8 cellular contexts compared by ENCODE assay signal in the genomic region with DNA sequence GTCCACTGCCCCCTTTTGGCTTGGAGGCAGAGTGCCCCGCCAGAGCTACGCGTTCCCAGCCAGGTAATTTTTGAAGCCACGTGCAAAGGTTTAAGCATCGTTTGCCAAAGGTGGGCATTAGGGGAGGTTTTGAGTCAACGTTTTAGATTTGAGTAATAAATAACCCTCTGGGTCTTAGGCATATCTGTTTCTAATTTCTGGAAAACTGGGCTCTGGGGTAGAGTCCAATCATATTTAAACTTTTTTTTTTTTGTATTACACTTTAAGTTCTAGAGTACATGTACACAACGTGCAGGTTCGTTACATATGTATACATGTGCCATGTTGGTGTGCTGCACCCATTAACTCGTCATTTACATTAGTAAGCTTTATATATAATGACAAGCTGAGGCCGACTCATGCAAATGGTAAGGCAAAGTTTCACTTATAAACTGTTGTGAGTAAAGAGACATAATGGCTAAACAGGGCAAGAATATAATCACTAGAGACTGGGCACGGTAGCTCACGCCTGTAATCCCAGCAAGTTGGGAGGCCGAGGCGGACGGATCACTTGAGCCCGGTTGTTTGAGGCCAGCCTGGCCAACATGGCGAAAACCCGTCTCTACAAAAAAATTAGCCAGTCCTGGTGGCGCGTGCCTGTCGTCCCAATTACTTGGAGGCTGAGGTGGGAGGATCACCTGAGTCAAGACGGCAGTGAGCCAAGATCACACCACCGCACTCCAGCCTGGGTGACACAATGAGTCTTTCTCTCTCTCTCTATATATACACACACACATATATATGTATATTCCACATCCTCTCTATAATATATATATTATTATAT. TPM values are rescaled to one million over a fixed set of nuclear protein-coding genes. Genes with fewer than 3 reads are reported as not detected.
DNase-seq lines count a peak whose midpoint lies in the region; ATAC-seq and TF ChIP-seq lines count a peak whose summit lies in the region.

No MANE protein-coding gene starts in this region.

- H3K4me1 ChIP-seq in PC-9 (replicated peaks; ENCODE audit: insufficient read depth) = peaks cover 6% of the 10 kb centered on the region
- no peaks in the 10 kb centered on the region for H3K4me1 ChIP-seq in rectal smooth muscle tissue (ENCODE audit: control insufficient read depth, insufficient read depth, low read length)

- CTCF ChIA-PET in PC-9 (lab: Charles Lee) = interaction anchor here (0.6 to 1.3 kb wide), 4 partner anchors 24 to 528 kb away, joined by 3 to 27 read pairs (median 4); no protein-coding TSS in a partner anchor

- TF ChIP-seq CTCF in GM12865 (IDR thresholded peaks at IDR 0.05; ENCODE audit: insufficient read depth, low read depth, low read length, missing control alignments) (peak; percentile 94), PC-9 (conservative IDR thresholded peaks at IDR 0.05) (peak; percentile 81), epithelial cell of proximal tubule (conservative IDR thresholded peaks at IDR 0.05; ENCODE audit: low read depth, low read length) (peak; percentile 75)

- H3K79me2 ChIP-seq in PC-9 (ENCODE audit: low read depth) = peaks cover 44% of the 10 kb centered on the region

- H3K36me3 ChIP-seq in PC-9 (ENCODE audit: low read depth) (no peaks in the 10 kb centered on the region), rectal smooth muscle tissue (ENCODE audit: control insufficient read depth, insufficient read depth, low read length) (no peaks in the 10 kb centered on the region)

- peaks cover 10% of the 10 kb centered on the region; the same call in 1 of the 2 replicates for H3F3A ChIP-seq in PC-9 (ENCODE audit: insufficient read depth, low read depth)

- peak overlapping the region; percentile 86; the same call in 1 of the 2 replicates for H3K4me3 ChIP-seq in GM12865 (ENCODE audit: low read depth, low read length)
- peak overlapping the region; percentile 80; the same call in 1 of the 2 replicates for H3K4me3 ChIP-seq in PC-9
- peak overlapping the region; percentile 95 for H3K4me3 ChIP-seq in epithelial cell of proximal tubule (ENCODE audit: low read depth, low read length)
- H3K4me3 ChIP-seq in rectal smooth muscle tissue (ENCODE audit: low read length) = peak overlapping the region; percentile 88

- H3K27me3 ChIP-seq in PC-9 (ENCODE audit: insufficient read depth, low read depth) (no peaks in the 10 kb centered on the region), rectal smooth muscle tissue (ENCODE audit: control insufficient read depth, insufficient read depth, low read length) (no peaks in the 10 kb centered on the region)

- POLR2A ChIA-PET in PC-9 (lab: Charles Lee; ENCODE audit: unreplicated experiment) = interaction anchor here (0.6 to 0.7 kb wide), 4 partner anchors 176 to 1517 kb away, joined by 4 to 21 read pairs (median 6); no protein-coding TSS in a partner anchor

- peak overlapping the region; percentile 68; the same call in 1 of the 2 replicates for H3K27ac ChIP-seq in PC-9
- no peak overlapping the region for H3K27ac ChIP-seq in rectal smooth muscle tissue (ENCODE audit: low read depth, low read length)

- H3K9me3 ChIP-seq in PC-9 (ENCODE audit: insufficient read depth, low read depth) = no peaks in the 10 kb centered on the region

- ATAC-seq in GM18873 (IDR thresholded peaks at IDR 0.05; ENCODE audit: low FRiP score, unreplicated experiment) = no peak
- ATAC-seq in HG03175 (IDR thresholded peaks at IDR 0.05; ENCODE audit: unreplicated experiment) = no peak
- ATAC-seq in GM19467 (IDR thresholded peaks at IDR 0.05; ENCODE audit: unreplicated experiment) = no peak

- DNase-seq in GM12865 (ENCODE audit: low read depth) (no peak), PC-9 (no peak), epithelial cell of proximal tubule (ENCODE audit: low read depth) (no peak), hepatic stellate cell (ENCODE audit: low spot score) (no peak)

- peak overlapping the region; percentile 100 for H2AFZ ChIP-seq in PC-9

- BruUV-seq in PC-9 (replicated peaks; lab: Mats Ljungman, UMichigan) = no TSS peak

- H3K4me2 ChIP-seq in PC-9 = peak overlapping the region; percentile 95

- H3K9me2 ChIP-seq in PC-9 (ENCODE audit: insufficient read depth) = no peaks in the 10 kb centered on the region; the same call in 1 of the 2 replicates

- H4K20me1 ChIP-seq in PC-9 (ENCODE audit: insufficient read depth) = peaks cover 6% of the 10 kb centered on the region; the same call in 1 of the 2 replicates

- H3K9ac ChIP-seq in rectal smooth muscle tissue (ENCODE audit: low read length) = no peak overlapping the region

- intact Hi-C loops in PC-9 (cut with micrococcal nuclease; ENCODE audit: unreplicated experiment) = loop anchor here (2.0 to 10.0 kb wide), 4 partner anchors 25 to 461 kb away; partner anchors contain the start of gene METAP2

RNA-seq across cellular contexts. Expression of gene NR2C1, which starts 0.5 kb away (rescaled TPM):
- total RNA-seq in PC-9 (2021) (24.2 and 26.4 TPM in 2 replicates), epithelial cell of proximal tubule (31.2 and 43.4 TPM in 2 replicates)
